8 cellular contexts compared by ENCODE assay signal in the genomic region with DNA sequence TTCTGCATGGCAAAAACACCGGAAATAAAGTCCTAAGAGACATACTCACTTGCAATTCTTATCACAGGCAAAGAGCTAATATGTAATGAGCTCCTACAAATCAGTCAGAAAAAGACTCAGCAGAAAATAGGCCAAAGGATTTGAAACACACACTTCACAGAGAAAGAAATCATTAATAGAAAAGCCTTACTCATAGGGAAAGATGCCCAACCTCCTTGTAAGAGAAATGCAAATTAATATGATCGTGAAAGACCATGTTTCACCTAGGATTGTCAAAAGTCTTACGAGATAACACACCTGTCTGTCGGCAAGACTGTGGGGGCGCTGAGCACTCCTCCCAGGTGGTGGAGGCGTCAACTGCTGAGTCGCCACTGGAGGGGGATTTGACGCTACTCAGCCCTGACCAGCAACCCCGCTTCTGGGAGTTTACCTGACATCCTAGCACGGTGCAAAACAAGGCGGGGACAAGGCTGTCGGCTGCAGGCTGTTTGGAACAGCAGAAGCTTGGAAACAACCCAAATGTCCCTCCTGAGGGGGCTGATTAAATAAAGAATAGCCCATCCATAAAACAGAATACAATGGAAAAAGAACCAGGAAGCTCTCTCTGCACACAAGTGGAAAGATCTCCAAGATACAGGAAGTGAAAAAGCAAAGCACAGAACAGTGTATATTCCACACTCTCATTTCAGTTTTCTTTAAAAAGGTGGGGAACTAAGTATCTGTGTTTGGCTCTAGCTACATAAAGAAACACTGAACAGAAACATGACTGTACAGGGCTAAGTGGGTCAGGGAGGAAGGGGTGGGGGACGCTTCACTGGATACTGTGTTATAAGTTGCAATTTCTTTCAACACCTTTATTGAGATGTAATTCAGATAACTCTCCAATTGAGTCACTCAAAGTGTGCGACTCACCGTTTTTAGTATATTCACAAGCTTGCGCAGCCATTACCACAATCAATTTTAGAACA. TPM values are rescaled to one million over a fixed set of nuclear protein-coding genes. Genes with fewer than 3 reads are reported as not detected.
DNase-seq lines count a peak whose midpoint lies in the region; ATAC-seq and TF ChIP-seq lines count a peak whose summit lies in the region.

No MANE protein-coding gene starts in this region.

- POLR2A ChIA-PET in Panc1 (lab: Charles Lee): interaction anchor here (0.7 kb wide), 1 partner anchor 810 kb away, joined by 3 read pairs; no protein-coding TSS in a partner anchor

- H3K4me1 ChIP-seq in Panc1 (ENCODE audit: control insufficient read depth, insufficient read depth, low read length): peaks cover 8% of the 10 kb centered on the region; the same call in 1 of the 2 replicates
- peaks cover 27 to 31% of the 10 kb centered on the region in 2 donors for H3K4me1 ChIP-seq in lung (ENCODE audit: control insufficient read depth in 2 of 2, insufficient read depth in 2 of 2, low read length in 2 of 2)
- H3K4me1 ChIP-seq in upper lobe of left lung: peaks cover 40 to 59% (median 46%) of the 10 kb centered on the region in 4 donors

- no peaks in the 10 kb centered on the region for H3K9me3 ChIP-seq in Panc1 (ENCODE audit: control insufficient read depth, insufficient read depth, low read depth, low read length)
- no peaks in the 10 kb centered on the region for H3K9me3 ChIP-seq in lung (ENCODE audit: control insufficient read depth in 2 of 2, insufficient read depth in 1 of 2, low read length in 1 of 2)
- H3K9me3 ChIP-seq in upper lobe of left lung: no peaks in the 10 kb centered on the region

- TF ChIP-seq EP300 in upper lobe of left lung (IDR thresholded peaks at IDR 0.05): no peak

- no peaks in the 10 kb centered on the region for H3K27me3 ChIP-seq in Panc1 (ENCODE audit: control insufficient read depth, insufficient read depth, low read length)
- no peaks in the 10 kb centered on the region for H3K27me3 ChIP-seq in lung (ENCODE audit: control insufficient read depth, insufficient read depth)
- H3K27me3 ChIP-seq in upper lobe of left lung: no peaks in the 10 kb centered on the region

- TF ChIP-seq CTCF in Panc1 (IDR thresholded peaks at IDR 0.05) (no peak), lung (IDR thresholded peaks at IDR 0.05; ENCODE audit: control extremely low read depth, extremely low read depth) (no peak), upper lobe of left lung (IDR thresholded peaks at IDR 0.05) (no peak)

- DNase-seq in stimulated activated CD4-positive, alpha-beta T cell treated with anti-CD3 and anti-CD28 coated beads, Interleukin-12 subunit alpha, Interleukin-12 subunit beta, amount 100 ng/mL, for 4 hours: peak; percentile 31
- no peak for DNase-seq in stimulated activated CD4-positive, alpha-beta T cell treated with anti-CD3 and anti-CD28 coated beads, Interleukin-2, amount 100 ng/mL, for 48 hours
- no peak for DNase-seq in Panc1 (ENCODE audit: low read depth, low spot score)
- peak in 6 of 61 donors; percentile 13 to 70 (median 24) for DNase-seq in caudate nucleus (lab: John Stamatoyannopoulos, UW)
- no peak for DNase-seq in lung (ENCODE audit: low spot score)
- peak in 1 of 2 donors; percentile 29 for DNase-seq in upper lobe of left lung
- DNase-seq in OCI-M1 (lab: John Stamatoyannopoulos, UW): no peak

- in situ Hi-C loops in Panc1 (cut with HindIII; ENCODE audit: low pct_unique_long_range_greater_than_20kb, low sequenced_read_pairs): no loop called here

- no peak overlapping the region for H3K27ac ChIP-seq in Panc1 (ENCODE audit: low read length)
- H3K27ac ChIP-seq in caudate nucleus (ENCODE audit: low read depth, low read length): peak overlapping the region; percentile 63
- H3K27ac ChIP-seq in lung (ENCODE audit: low read depth in 1 of 2, low read length in 1 of 2): peak overlapping the region; percentile 73 to 91
- H3K27ac ChIP-seq in upper lobe of left lung: peak overlapping the region; percentile 23 to 75 (median 67)

- TSS peak; percentile 18 for BruUV-seq in Panc1 (replicated peaks; lab: Mats Ljungman, UMichigan)

- WGBS in lung, 2 donors: 30 to 43% methylated on average over 16 of the region's 16 CpGs
- 27 to 34% methylated on average over 16 of the region's 16 CpGs for WGBS in upper lobe of left lung, 2 donors

- no peak overlapping the region for H3K4me3 ChIP-seq in Panc1 (ENCODE audit: low read depth in 2 of 2, low read length in 2 of 2)
- H3K4me3 ChIP-seq in lung: no peak overlapping the region
- no peak overlapping the region for H3K4me3 ChIP-seq in upper lobe of left lung

- H3K36me3 ChIP-seq in Panc1 (ENCODE audit: control insufficient read depth, insufficient read depth, low read length) (no peaks in the 10 kb centered on the region; the same call in 1 of the 2 replicates), lung (ENCODE audit: control insufficient read depth in 2 of 2, insufficient read depth in 2 of 2, low read length in 2 of 2) (peaks cover 5 to 35% of the 10 kb centered on the region in 2 donors), upper lobe of left lung (peaks cover 2 to 48% (median 33%) of the 10 kb centered on the region in 4 donors)

- CTCF ChIA-PET in Panc1 (lab: Charles Lee): interaction anchor here (0.6 kb wide), 1 partner anchor 10 kb away, joined by 8 read pairs; no protein-coding TSS in a partner anchor

- intact Hi-C loops in Panc1 (cut with micrococcal nuclease; ENCODE audit: unreplicated experiment): no loop called here

- ATAC-seq in HG03064 (IDR thresholded peaks at IDR 0.05; ENCODE audit: low read depth, unreplicated experiment): peak; percentile 58
- ATAC-seq in Panc1: peak; percentile 19; the same call in 1 of the 2 replicates
- no peak for ATAC-seq in lung (ENCODE audit: insufficient read depth, low FRiP score)
- peak in 1 of 2 donors; percentile 23 for ATAC-seq in upper lobe of left lung (ENCODE audit: low FRiP score in 2 of 2)

- no peak for TF ChIP-seq POLR2A in upper lobe of left lung (IDR thresholded peaks at IDR 0.05)

RNA-seq across cellular contexts. Expression of a gene that starts 11.5 kb away (rescaled TPM):
- total RNA-seq in Panc1 (2021; ENCODE audit: unreplicated experiment) (115 TPM), lung (100 to 1,000 TPM; 118 to 121 TPM), upper lobe of left lung (100 to 1,000 TPM in 5 of 6 donors, 10 to 100 TPM in 1; 94.1 to 345 (median 123) TPM)
- 141 TPM for polyA plus RNA-seq in Panc1 (2012; ENCODE audit: insufficient read length)
- 100 to 1,000 TPM in 1 of 2 donors, 10 to 100 TPM in 1; 87.2 to 106 TPM for polyA plus RNA-seq in lung

RNA-seq across cellular contexts. Expression of a gene that starts 33.0 kb away (rescaled TPM):
- total RNA-seq in Panc1 (2021; ENCODE audit: unreplicated experiment) (54.2 TPM), lung (10 to 100 TPM; 39.9 to 82.4 TPM), upper lobe of left lung (100 to 1,000 TPM in 1 of 6 donors, 10 to 100 TPM in 5; 47.5 to 141 (median 72.1) TPM)
- 60.0 TPM for polyA plus RNA-seq in Panc1 (2012; ENCODE audit: insufficient read length)
- polyA plus RNA-seq in lung: 10 to 100 TPM; 26.3 to 39.9 TPM
